Comparison of ENCODE assay signal across 15 cellular contexts in the genomic region with DNA sequence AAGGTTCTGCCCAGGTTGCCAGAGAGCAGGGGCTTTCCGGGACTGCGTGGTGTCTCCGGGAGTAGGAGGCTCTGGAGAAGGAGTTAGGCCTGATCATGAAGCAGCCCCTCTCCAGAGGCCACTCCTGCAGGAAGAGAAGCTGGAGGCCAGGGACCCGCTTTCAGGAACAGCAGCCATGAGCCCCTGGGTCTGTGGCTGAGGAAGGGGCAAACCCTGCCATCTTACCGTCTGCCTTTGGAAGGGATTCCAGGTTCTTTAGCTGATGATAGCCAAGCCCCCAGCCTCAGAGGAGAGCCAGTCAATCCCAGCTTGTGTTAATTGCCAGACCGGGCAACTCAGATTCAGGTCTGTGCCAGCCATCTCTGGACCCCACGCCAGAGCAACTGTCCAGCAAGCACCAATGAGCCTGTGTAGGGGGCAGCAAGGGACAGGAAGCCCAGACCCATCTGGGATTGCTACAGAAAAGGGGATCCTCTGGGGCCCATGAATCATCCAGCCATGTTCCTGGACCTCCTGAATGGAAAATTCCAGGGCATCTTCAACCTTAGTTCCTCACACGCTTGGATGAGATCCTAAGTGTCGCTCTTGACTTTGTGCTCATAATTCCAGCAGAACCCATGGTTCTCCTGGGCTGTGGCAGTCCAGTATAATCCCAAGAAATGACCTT. TPM values are rescaled to one million over a fixed set of nuclear protein-coding genes. Genes with fewer than 3 reads are reported as not detected.
DNase-seq lines count a peak whose midpoint lies in the region; ATAC-seq and TF ChIP-seq lines count a peak whose summit lies in the region.
"Had no signal": no experiment of that assay in that cellular context is flagged by ENCODE, and none has a peak within 500 bp of the region (broad histone marks: within the 10 kb centered on the region; RNA-seq: fewer than 3 reads in every experiment).

No MANE protein-coding gene starts in this region.

- H2AFZ ChIP-seq in neural progenitor cell (replicated peaks): peak overlapping the region; percentile 13

- no peaks in the 10 kb centered on the region for H3K27me3 Mint-ChIP-seq in neural progenitor cell (ENCODE audit: insufficient read depth, low read depth)

- TF ChIP-seq POLR2A in esophagus muscularis mucosa (IDR thresholded peaks at IDR 0.05; ENCODE audit: low read depth): no peak

- H3K27ac Mint-ChIP-seq in neural progenitor cell: no peak overlapping the region
- H3K27ac Mint-ChIP-seq: CD4-positive, alpha-beta memory T cell; HFFc6 had no signal

- H3K4me1 Mint-ChIP-seq in neural progenitor cell: peaks cover 11% of the 10 kb centered on the region
- H3K4me1 Mint-ChIP-seq: CD4-positive, alpha-beta memory T cell had no signal

- 93% methylated on average over 7 of the region's 9 CpGs for WGBS in esophagus muscularis mucosa

- no peaks in the 10 kb centered on the region for H4K20me1 ChIP-seq in neural progenitor cell (ENCODE audit: low read depth)

- H3K36me3 ChIP-seq in esophagus muscularis mucosa (no peaks in the 10 kb centered on the region), neural progenitor cell (no peaks in the 10 kb centered on the region), tibial artery (no peaks in the 10 kb centered on the region)
- H3K36me3 ChIP-seq: HAP-1 had no signal

- H3K27ac ChIP-seq in esophagus muscularis mucosa (replicated peaks in 1 of 4): no peak overlapping the region
- H3K27ac ChIP-seq in neural progenitor cell: no peak overlapping the region
- H3K27ac ChIP-seq in tibial artery: no peak overlapping the region

- peaks cover 10% of the 10 kb centered on the region for H3K9me3 Mint-ChIP-seq in neural progenitor cell
- H3K9me3 Mint-ChIP-seq: HFFc6 had no signal

- H3K9ac ChIP-seq in neural progenitor cell: no peak overlapping the region

- no peak for ATAC-seq in GM19463 (IDR thresholded peaks at IDR 0.05; ENCODE audit: unreplicated experiment)

- TF ChIP-seq CTCF in esophagus muscularis mucosa (IDR thresholded peaks at IDR 0.05): no peak
- TF ChIP-seq CTCF in neural progenitor cell (IDR thresholded peaks at IDR 0.05): no peak
- TF ChIP-seq CTCF in tibial artery (IDR thresholded peaks at IDR 0.05): no peak

- no peaks in the 10 kb centered on the region for H3K36me3 Mint-ChIP-seq in neural progenitor cell
- H3K36me3 Mint-ChIP-seq: CD4-positive, alpha-beta memory T cell had no signal

- H3K9me3 ChIP-seq in esophagus muscularis mucosa (peaks cover 0 to 11% (median 6%) of the 10 kb centered on the region in 4 donors), neural progenitor cell (ENCODE audit: low read depth) (no peaks in the 10 kb centered on the region), tibial artery (peaks cover 0 to 3% (median 0%) of the 10 kb centered on the region in 3 donors)
- H3K9me3 ChIP-seq: HAP-1 had no signal

- H3K4me3 Mint-ChIP-seq in neural progenitor cell: no peak overlapping the region
- H3K4me3 Mint-ChIP-seq: CD4-positive, alpha-beta memory T cell; HFFc6 had no signal

- H3K79me2 ChIP-seq in neural progenitor cell (ENCODE audit: low read depth): no peaks in the 10 kb centered on the region

- H3K4me1 ChIP-seq in esophagus muscularis mucosa (no peaks in the 10 kb centered on the region), neural progenitor cell (no peaks in the 10 kb centered on the region), tibial artery (no peaks in the 10 kb centered on the region)

- H3K4me2 ChIP-seq in neural progenitor cell: no peak overlapping the region

- DNase-seq in activated effector memory CD4-positive, alpha-beta T cell treated with anti-CD3 and anti-CD28 coated beads, Interleukin-2, amount 50 U/mL, for 16 hours: peak; percentile 30
- DNase-seq in activated effector memory CD4-positive, alpha-beta T cell treated with Interleukin-2 at 50 U/mL for 16 hours: no peak
- peak; percentile 88 for DNase-seq in esophagus muscularis mucosa (ENCODE audit: extremely low spot score)
- DNase-seq in neural progenitor cell (ENCODE audit: low spot score): no peak
- DNase-seq in tibial artery: no peak
- DNase-seq: C1 segment of cervical spinal cord; CD4-positive, alpha-beta memory T cell; COR-L47; DMS153; DMS79 treated with DMSO at 0.1 percent for 48 hours; GF-D8; GOT3; HFFc6 had no signal

- H3K27me3 ChIP-seq in esophagus muscularis mucosa: no peaks in the 10 kb centered on the region
- no peaks in the 10 kb centered on the region for H3K27me3 ChIP-seq in neural progenitor cell
- H3K27me3 ChIP-seq in tibial artery: peaks cover 0 to 11% of the 10 kb centered on the region in 2 donors

- no peak for TF ChIP-seq EP300 in esophagus muscularis mucosa (IDR thresholded peaks at IDR 0.05)

- intact Hi-C loops in esophagus muscularis mucosa (cut with DNase I): no loop called here
- intact Hi-C loops in tibial artery (cut with DNase I; ENCODE audit: low total_unique reads): no loop called here

- H3F3A ChIP-seq in neural progenitor cell (ENCODE audit: low read depth): peaks cover 6% of the 10 kb centered on the region

- H3K4me3 ChIP-seq in esophagus muscularis mucosa (no peak overlapping the region), neural progenitor cell (no peak overlapping the region), tibial artery (no peak overlapping the region)
- H3K4me3 ChIP-seq: HAP-1 had no signal

RNA-seq across cellular contexts. Expression of gene MVB12B, which starts 42.7 kb away (rescaled TPM):
- 10 to 100 TPM; 14.1 to 25.0 (median 18.4) TPM for total RNA-seq in esophagus muscularis mucosa
- 16.1 and 18.4 TPM in 2 replicates for total RNA-seq in neural progenitor cell (ENCODE audit: low replicate concordance)

Comparison
In these comparisons a context has a peak if more than half of its experiments do, and no peak if none do; other contexts are left out.
1. DNase-seq: peak in activated effector memory CD4-positive, alpha-beta T cell treated with anti-CD3 and anti-CD28 coated beads, Interleukin-2, amount 50 U/mL, for 16 hours (single experiment) and esophagus muscularis mucosa (single experiment); none in activated effector memory CD4-positive, alpha-beta T cell treated with Interleukin-2 at 50 U/mL for 16 hours (single experiment), neural progenitor cell (single experiment) and tibial artery (0 of 2).